ENCODE assay signal across 10 cellular contexts in the genomic region with DNA sequence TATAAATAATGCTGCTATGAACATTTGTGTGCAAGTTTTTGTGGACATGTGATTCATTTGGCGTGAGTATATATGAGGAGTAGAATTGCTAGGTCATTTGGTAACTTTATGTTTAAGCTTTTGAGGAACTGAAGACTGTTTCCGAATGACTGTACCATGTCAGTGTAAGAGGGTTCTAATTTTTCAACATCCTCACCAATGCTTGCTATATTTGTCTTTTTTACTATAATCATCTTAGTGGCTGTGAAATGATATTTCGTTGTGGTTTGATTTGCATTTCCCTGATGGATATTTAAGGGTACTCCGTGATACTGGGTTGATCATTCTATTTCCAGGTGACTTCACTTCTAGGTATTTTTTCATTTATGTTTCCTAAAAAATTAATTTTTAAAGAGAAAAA.
A peak's percentile ranks its signal among the peaks of the same experiment; 100 is the strongest.
DNase-seq lines count a peak whose midpoint lies in the region; ATAC-seq and TF ChIP-seq lines count a peak whose summit lies in the region.
"Had no signal": no experiment of that assay in that cellular context is flagged by ENCODE, and none has a peak within 500 bp of the region (broad histone marks: within the 10 kb centered on the region; RNA-seq: fewer than 3 reads in every experiment).

No MANE protein-coding gene starts in this region.

- DNase-seq in GM10266 (ENCODE audit: extremely low spot score) (peak; percentile 59), NCI-H2171 treated with DMSO at 0.1 percent for 48 hours (lab: John Stamatoyannopoulos, UW) (no peak), Kasumi-1 (lab: John Stamatoyannopoulos, UW) (no peak), H7 (no peak), NCI-H446 (lab: John Stamatoyannopoulos, UW) (no peak)
- DNase-seq: activated naive CD8-positive, alpha-beta T cell treated with anti-CD3 and anti-CD28 coated beads, Interleukin-2, amount 10 ng/mL, durations not matched to agents 7 days and 5 days; MG63 had no signal

- TF ChIP-seq CTCF in GM10266 (IDR thresholded peaks at IDR 0.05; ENCODE audit: control insufficient read depth, insufficient read depth, low read depth, missing control alignments), result no peak

- no peak overlapping the region for H3K4me3 ChIP-seq in H7 (ENCODE audit: insufficient read depth, low read depth, low read length)
- H3K4me3 ChIP-seq: MG63 had no signal

- H3K36me3 ChIP-seq in H7 (replicated peaks; ENCODE audit: control insufficient read depth, insufficient read depth, low read length), result no peaks in the 10 kb centered on the region
- H3K36me3 ChIP-seq: MG63 had no signal

- peak; percentile 85 for ATAC-seq in GM19372 (IDR thresholded peaks at IDR 0.05; ENCODE audit: low read depth, unreplicated experiment)
- peak; percentile 89 for ATAC-seq in HG02852 (IDR thresholded peaks at IDR 0.05; ENCODE audit: unreplicated experiment)
- peak; percentile 96 for ATAC-seq in HG03571 (IDR thresholded peaks at IDR 0.05; ENCODE audit: unreplicated experiment)

- no peaks in the 10 kb centered on the region for H3K27me3 ChIP-seq in H7 (ENCODE audit: control insufficient read depth, insufficient read depth, low read length)
